ENCODE assay signal across 20 cellular contexts in genomic region chr11:32575070-32575469, GRCh38.
"Had no signal": no experiment of that assay in that cellular context is flagged by ENCODE, and none has a peak within 500 bp of the region (broad histone marks: within the 10 kb centered on the region; RNA-seq: fewer than 3 reads in every experiment).

No MANE protein-coding gene starts in this region.

- H3K36me3 ChIP-seq: esophagus muscularis mucosa, ovary, suprapubic skin, thyroid gland, upper lobe of left lung, uterus had no signal

- H3K4me3 ChIP-seq: esophagus muscularis mucosa, lung, ovary, suprapubic skin, thyroid gland, upper lobe of left lung, uterus had no signal

- H3K9me3 ChIP-seq: esophagus muscularis mucosa, ovary, suprapubic skin, thyroid gland, upper lobe of left lung, uterus had no signal

- H3K4me1 ChIP-seq: esophagus muscularis mucosa, suprapubic skin, thyroid gland, upper lobe of left lung had no signal

- ATAC-seq: effector memory CD8-positive, alpha-beta T cell; left colon; left ventricle myocardium superior; naive thymus-derived CD8-positive, alpha-beta T cell; right cardiac atrium; stimulated activated effector memory CD8-positive, alpha-beta T cell treated with anti-CD3 and anti-CD28 coated beads, Interleukin-12 subunit alpha, Interleukin-12 subunit beta, amount 100 ng/mL, for 72 hours; stimulated activated naive CD8-positive, alpha-beta T cell treated with anti-CD3 and anti-CD28 coated beads, Interleukin-15, Interleukin-2, amounts not matched to agents 100 U/mL and 50 U/mL, for 24 hours had no signal

- H3K27me3 ChIP-seq: ovary, thyroid gland, upper lobe of left lung had no signal

- H3K27ac ChIP-seq: epithelial cell of prostate, esophagus muscularis mucosa, ovary, suprapubic skin, thyroid gland, upper lobe of left lung, uterus had no signal

- DNase-seq: effector memory CD8-positive, alpha-beta T cell; immature natural killer cell; left colon; left ventricle myocardium superior; mesenchymal stem cell; naive thymus-derived CD8-positive, alpha-beta T cell; nucleus accumbens; ovary; right cardiac atrium; stimulated activated CD4-positive, alpha-beta T cell treated with anti-CD3 and anti-CD28 coated beads, Interleukin-4, amount 100 ng/mL, for 1 hour; stimulated activated CD8-positive, alpha-beta memory T cell treated with anti-CD3 and anti-CD28 coated beads, Interleukin-4, amount 100 ng/mL, for 48 hours; stimulated activated naive CD8-positive, alpha-beta T cell treated with anti-CD3 and anti-CD28 coated beads, Interleukin-15, Interleukin-2, amounts not matched to agents 100 U/mL and 50 U/mL, for 24 hours; thyroid gland; upper lobe of left lung; uterus had no signal
